Comparison of ENCODE assay signal across 18 cellular contexts in the genomic region with DNA sequence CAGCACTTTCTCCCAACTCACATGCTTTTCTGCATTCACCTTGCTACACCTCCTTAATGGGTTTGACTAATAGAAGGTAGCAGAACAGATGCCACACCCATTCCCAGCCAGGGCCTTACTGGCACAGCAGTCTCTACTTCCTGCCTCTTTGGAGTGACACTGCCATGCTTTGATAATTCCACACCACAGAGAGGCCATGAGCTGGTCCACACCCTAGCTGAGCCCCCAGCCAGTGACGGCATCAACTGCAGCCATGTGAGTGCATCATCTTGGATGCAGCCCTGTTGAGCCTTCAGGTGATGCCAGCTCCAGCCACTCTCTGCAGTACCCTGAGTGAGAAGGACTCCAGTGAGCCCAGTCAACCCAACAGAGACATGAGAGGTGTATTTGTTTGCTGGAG. TPM values are rescaled to one million over a fixed set of nuclear protein-coding genes. Genes with fewer than 3 reads are reported as not detected.
DNase-seq lines count a peak whose midpoint lies in the region; ATAC-seq lines count a peak whose summit lies in the region.
"Had no signal": no experiment of that assay in that cellular context is flagged by ENCODE, and none has a peak within 500 bp of the region (broad histone marks: within the 10 kb centered on the region; RNA-seq: fewer than 3 reads in every experiment).

No MANE protein-coding gene starts in this region.

- H3K4me2 ChIP-seq in BLaER1: peak overlapping the region; percentile 27; the same call in 1 of the 2 replicates
- H3K4me2 ChIP-seq: PC-9, SK-N-SH had no signal

- no peak overlapping the region for H3K4me3 ChIP-seq in BLaER1
- H3K4me3 ChIP-seq: lower lobe of right lung, PC-9, thoracic aorta had no signal

- H3K4me1 Mint-ChIP-seq in activated CD4-positive, alpha-beta T cell treated with anti-CD3 and anti-CD28 coated beads, Interleukin-2, amount 10 ng/mL, durations not matched to agents 7 days and 5 days: peaks cover 64% of the 10 kb centered on the region
- H3K4me1 Mint-ChIP-seq in naive thymus-derived CD8-positive, alpha-beta T cell: peaks cover 19 to 58% (median 47%) of the 10 kb centered on the region in 4 donors

- peak; percentile 93 for ATAC-seq in esophagus mucosa
- no peak for ATAC-seq in GM21515 (IDR thresholded peaks at IDR 0.05; ENCODE audit: unreplicated experiment)
- no peak for ATAC-seq in HG03280 (IDR thresholded peaks at IDR 0.05; ENCODE audit: unreplicated experiment)
- no peak for ATAC-seq in naive thymus-derived CD8-positive, alpha-beta T cell
- ATAC-seq: lower lobe of right lung had no signal

- H3K27me3 Mint-ChIP-seq in activated CD4-positive, alpha-beta T cell treated with anti-CD3 and anti-CD28 coated beads, Interleukin-2, amount 10 ng/mL, durations not matched to agents 7 days and 5 days: peaks cover 3% of the 10 kb centered on the region
- H3K27me3 Mint-ChIP-seq in naive thymus-derived CD8-positive, alpha-beta T cell: no peaks in the 10 kb centered on the region

- H3K9ac ChIP-seq in BLaER1: no peak overlapping the region
- H3K9ac ChIP-seq: SK-N-SH had no signal

- no peaks in the 10 kb centered on the region for H3K9me3 ChIP-seq in BLaER1
- H3K9me3 ChIP-seq: lower lobe of right lung, SK-N-SH, thoracic aorta had no signal

- CTCF ChIA-PET in activated CD4-positive, alpha-beta T cell treated with anti-CD3 and anti-CD28 coated beads, Interleukin-2, amount 10 ng/mL, durations not matched to agents 7 days and 5 days (lab: Charles Lee): interaction anchor here (2.0 kb wide), 1 partner anchor 30 kb away, joined by 6 read pairs; no protein-coding TSS in a partner anchor

- H3K4me3 Mint-ChIP-seq in activated CD4-positive, alpha-beta T cell treated with anti-CD3 and anti-CD28 coated beads, Interleukin-2, amount 10 ng/mL, durations not matched to agents 7 days and 5 days: no peak overlapping the region
- peak overlapping the region in 3 of 10 donors; percentile 15 to 73 (median 48) for H3K4me3 Mint-ChIP-seq in naive thymus-derived CD8-positive, alpha-beta T cell
- H3K4me3 Mint-ChIP-seq: nephron progenitor cell had no signal

- H3K36me3 Mint-ChIP-seq in activated CD4-positive, alpha-beta T cell treated with anti-CD3 and anti-CD28 coated beads, Interleukin-2, amount 10 ng/mL, durations not matched to agents 7 days and 5 days (ENCODE audit: low read depth): no peaks in the 10 kb centered on the region
- H3K36me3 Mint-ChIP-seq in naive thymus-derived CD8-positive, alpha-beta T cell: no peaks in the 10 kb centered on the region
- H3K36me3 Mint-ChIP-seq: CD8-positive, alpha-beta memory T cell had no signal

- no peaks in the 10 kb centered on the region for H3K27me3 ChIP-seq in BLaER1

- peak; percentile 33 for DNase-seq in NCI-H748 (lab: John Stamatoyannopoulos, UW; ENCODE audit: unreplicated experiment)
- DNase-seq in NCI-H748 treated with DMSO at 0.1 percent for 48 hours (lab: John Stamatoyannopoulos, UW): no peak
- no peak for DNase-seq in activated CD4-positive, alpha-beta T cell treated with anti-CD3 and anti-CD28 coated beads, Interleukin-2, amount 10 ng/mL, durations not matched to agents 7 days and 5 days
- DNase-seq in naive thymus-derived CD8-positive, alpha-beta T cell: no peak
- DNase-seq: aorta; CD8-positive, alpha-beta memory T cell; HCEC 1CT; lower lobe of right lung; NCI-H1930; NCI-H510A treated with DMSO at 0.1 percent for 48 hours; nephron progenitor cell; SK-N-SH had no signal

- peak overlapping the region; percentile 93 for H3K27ac Mint-ChIP-seq in activated CD4-positive, alpha-beta T cell treated with anti-CD3 and anti-CD28 coated beads, Interleukin-2, amount 10 ng/mL, durations not matched to agents 7 days and 5 days
- peak overlapping the region in 4 of 10 donors; percentile 20 to 90 (median 63) for H3K27ac Mint-ChIP-seq in naive thymus-derived CD8-positive, alpha-beta T cell
- H3K27ac Mint-ChIP-seq: nephron progenitor cell had no signal

- H3K4me1 ChIP-seq in BLaER1: peaks cover 53% of the 10 kb centered on the region
- H3K4me1 ChIP-seq: lower lobe of right lung had no signal

- POLR2A ChIA-PET in activated CD4-positive, alpha-beta T cell treated with anti-CD3 and anti-CD28 coated beads, Interleukin-2, amount 10 ng/mL, durations not matched to agents 7 days and 5 days (lab: Charles Lee): no interaction called here
- POLR2A ChIA-PET in naive thymus-derived CD8-positive, alpha-beta T cell (lab: Charles Lee): interaction anchor here (1.2 to 2.3 kb wide), 2 partner anchors 26 to 30 kb away, joined by 5 to 9 read pairs; no protein-coding TSS in a partner anchor

- H3K27ac ChIP-seq in BLaER1: no peak overlapping the region
- H3K27ac ChIP-seq: lower lobe of right lung, PC-9, thoracic aorta had no signal

- H3K9me3 Mint-ChIP-seq in activated CD4-positive, alpha-beta T cell treated with anti-CD3 and anti-CD28 coated beads, Interleukin-2, amount 10 ng/mL, durations not matched to agents 7 days and 5 days: no peaks in the 10 kb centered on the region
- no peaks in the 10 kb centered on the region for H3K9me3 Mint-ChIP-seq in naive thymus-derived CD8-positive, alpha-beta T cell
- H3K9me3 Mint-ChIP-seq: CD8-positive, alpha-beta memory T cell; nephron progenitor cell had no signal

- no peaks in the 10 kb centered on the region for H4K20me1 ChIP-seq in BLaER1

- no peaks in the 10 kb centered on the region for H3K36me3 ChIP-seq in BLaER1
- H3K36me3 ChIP-seq: lower lobe of right lung, thoracic aorta had no signal

RNA-seq across cellular contexts. Expression of a gene that starts 27.5 kb away (rescaled TPM):
- total RNA-seq in activated CD4-positive, alpha-beta T cell treated with anti-CD3 and anti-CD28 coated beads, Interleukin-2, amount 10 ng/mL, durations not matched to agents 7 days and 5 days: 100 to 1,000 TPM; 120 to 128 TPM
- 13.4 TPM for total RNA-seq in esophagus mucosa
- 1 to 10 TPM; 9.2 to 9.8 TPM for total RNA-seq in naive thymus-derived CD8-positive, alpha-beta T cell
- 1 to 10 TPM; 1.1 to 2.8 (median 1.3) TPM for polyA plus RNA-seq in naive thymus-derived CD8-positive, alpha-beta T cell
